ENCODE assay signal across 8 cellular contexts in the genomic region with DNA sequence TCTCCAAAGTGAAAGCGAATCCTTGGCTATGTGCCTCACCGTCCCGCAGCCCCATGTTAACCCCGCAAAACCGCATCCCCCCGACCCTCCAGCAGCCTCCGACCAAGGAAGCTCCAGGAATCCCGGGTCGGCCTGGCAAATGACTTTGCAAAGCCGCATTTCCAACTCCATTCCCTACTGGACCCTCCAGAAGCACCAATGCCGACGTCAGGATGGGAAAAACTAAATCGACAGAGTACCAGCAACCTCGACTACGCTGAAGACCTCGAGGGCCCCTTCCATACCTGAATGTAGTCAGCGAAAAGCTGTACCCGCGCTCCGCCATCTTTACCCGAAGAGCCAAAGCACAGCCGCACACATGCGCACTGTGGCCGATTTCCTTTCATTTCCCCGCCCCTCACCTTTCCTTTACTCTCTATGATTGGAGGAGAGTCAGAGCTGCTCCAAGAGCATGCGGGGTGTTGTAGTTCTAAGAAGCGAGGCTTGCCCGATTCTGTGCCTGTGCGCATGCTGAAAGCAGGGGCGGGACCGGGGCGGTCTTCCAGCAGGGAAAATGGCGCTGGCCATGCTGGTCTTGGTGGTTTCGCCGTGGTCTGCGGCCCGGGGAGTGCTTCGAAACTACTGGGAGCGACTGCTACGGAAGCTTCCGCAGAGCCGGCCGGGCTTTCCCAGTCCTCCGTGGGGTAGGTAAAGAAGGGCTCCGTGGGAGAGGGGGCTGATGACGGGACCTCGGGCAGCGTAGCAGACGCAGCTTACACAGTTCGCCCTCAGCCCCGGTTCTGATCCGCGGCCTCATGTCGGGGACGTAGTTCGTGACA. TPM values are rescaled to one million over a fixed set of nuclear protein-coding genes. Genes with fewer than 3 reads are reported as not detected.
DNase-seq lines count a peak whose midpoint lies in the region; ATAC-seq and TF ChIP-seq lines count a peak whose summit lies in the region.

TSS of gene MRPL32 (plus strand) at position 543 of the 818 bp plus-strand sequence. CDS start at position 554, 11 bp downstream.
TSS of gene PSMA2 (minus strand) at position 341 of the 818 bp plus-strand sequence. CDS start at position 325, 16 bp downstream.

- H3K9me3 Mint-ChIP-seq in endothelial cell (ENCODE audit: unreplicated experiment) = no peaks in the 10 kb centered on the region
- no peaks in the 10 kb centered on the region for H3K9me3 Mint-ChIP-seq in mesothelial cell of epicardium

- TF ChIP-seq CTCF in OCI-LY3 (IDR thresholded peaks at IDR 0.05; ENCODE audit: low read depth, low read length) (no peak), endothelial cell (IDR thresholded peaks at IDR 0.05; ENCODE audit: unreplicated experiment) (no peak), mesothelial cell of epicardium (IDR thresholded peaks at IDR 0.05; ENCODE audit: unreplicated experiment) (no peak)

- peak within 1 kb of the TSS; percentile 99 for H3K9ac ChIP-seq in OCI-LY3 (ENCODE audit: low read length)

- H3K27me3 ChIP-seq in OCI-LY3 (ENCODE audit: low read depth, low read length) = no peaks in the 10 kb centered on the region

- peaks cover 46% of the 10 kb centered on the region for H4K20me1 ChIP-seq in OCI-LY3 (ENCODE audit: insufficient read depth, low read length)

- peak within 1 kb of the TSS; percentile 92 for H3K4me2 ChIP-seq in OCI-LY3 (ENCODE audit: low read length)

- H3K36me3 ChIP-seq in OCI-LY3 (replicated peaks; ENCODE audit: low read depth, low read length) = peaks cover 39% of the 10 kb centered on the region

- H3K27ac Mint-ChIP-seq in endothelial cell (ENCODE audit: unreplicated experiment) (peak within 1 kb of the TSS; percentile 93), mesothelial cell of epicardium (peak within 1 kb of the TSS; percentile 99)

- DNase-seq in D341Med (ENCODE audit: low spot score) = peak; percentile 94
- peak; percentile 91 for DNase-seq in HuH-7 (ENCODE audit: low spot score)
- DNase-seq in activated CD8-positive, alpha-beta memory T cell treated with anti-CD3 and anti-CD28 coated beads, Interleukin-2, amount 50 U/mL, for 48 hours = peak; percentile 93
- peak; percentile 89 for DNase-seq in endothelial cell (ENCODE audit: low spot score)
- peak; percentile 83 to 91 for DNase-seq in mesothelial cell of epicardium (ENCODE audit: low spot score in 2 of 2, unreplicated experiment in 2 of 2)
- peak; percentile 90 to 91 for DNase-seq in stimulated activated CD8-positive, alpha-beta memory T cell treated with anti-CD3 and anti-CD28 coated beads, Interleukin-15, amount 100 ng/mL, for 48 hours (ENCODE audit: low read depth in 2 of 2)

- no peaks in the 10 kb centered on the region for H3K9me3 ChIP-seq in OCI-LY3 (ENCODE audit: insufficient read depth, low read length)

- H3K27ac ChIP-seq in OCI-LY3 (ENCODE audit: low read length) = peak within 1 kb of the TSS; percentile 59

- peak within 1 kb of the TSS; percentile 30; the same call in 1 of the 2 replicates for H2AFZ ChIP-seq in OCI-LY3 (ENCODE audit: low read depth, low read length)

- peaks cover 87% of the 10 kb centered on the region for H3K79me2 ChIP-seq in OCI-LY3 (ENCODE audit: low read length)

- peak; percentile 99 for ATAC-seq in GM21515 (IDR thresholded peaks at IDR 0.05; ENCODE audit: unreplicated experiment)

- H3K4me3 ChIP-seq in OCI-LY3 (ENCODE audit: low read length) = peak within 1 kb of the TSS; percentile 86

- H3K4me1 Mint-ChIP-seq in endothelial cell (ENCODE audit: unreplicated experiment) = peaks cover 20% of the 10 kb centered on the region
- H3K4me1 Mint-ChIP-seq in mesothelial cell of epicardium = peaks cover 39% of the 10 kb centered on the region

- no peaks in the 10 kb centered on the region for H3K36me3 Mint-ChIP-seq in endothelial cell (ENCODE audit: low read depth, unreplicated experiment)
- H3K36me3 Mint-ChIP-seq in mesothelial cell of epicardium = peaks cover 6% of the 10 kb centered on the region

- no peaks in the 10 kb centered on the region for H3K27me3 Mint-ChIP-seq in endothelial cell (ENCODE audit: unreplicated experiment)
- H3K27me3 Mint-ChIP-seq in mesothelial cell of epicardium (ENCODE audit: low read depth) = no peaks in the 10 kb centered on the region

- H3K4me3 Mint-ChIP-seq in endothelial cell (ENCODE audit: unreplicated experiment) (peak within 1 kb of the TSS; percentile 100), mesothelial cell of epicardium (peak within 1 kb of the TSS; percentile 100)

- peaks cover 53% of the 10 kb centered on the region for H3K4me1 ChIP-seq in OCI-LY3 (ENCODE audit: low read length)

RNA-seq across cellular contexts. Expression of gene MRPL32, which starts in this region (rescaled TPM):
- total RNA-seq in endothelial cell (ENCODE audit: unreplicated experiment) (37.2 TPM), mesothelial cell of epicardium (52.0 to 53.5 TPM (median 53.0 TPM) in 3 replicates)

RNA-seq across cellular contexts. Expression of gene PSMA2, which starts in this region (rescaled TPM):
- total RNA-seq in endothelial cell (ENCODE audit: unreplicated experiment) (103 TPM), mesothelial cell of epicardium (72.3 to 76.3 TPM (median 74.7 TPM) in 3 replicates)

Comparison
In these comparisons a context has a peak if more than half of its experiments do, and no peak if none do; other contexts are left out.
1. Peak in every context shown above with its lines: DNase-seq, ATAC-seq, H3K4me3 ChIP-seq and H3K27ac ChIP-seq.